10 cellular contexts compared by ENCODE assay signal in the genomic region with DNA sequence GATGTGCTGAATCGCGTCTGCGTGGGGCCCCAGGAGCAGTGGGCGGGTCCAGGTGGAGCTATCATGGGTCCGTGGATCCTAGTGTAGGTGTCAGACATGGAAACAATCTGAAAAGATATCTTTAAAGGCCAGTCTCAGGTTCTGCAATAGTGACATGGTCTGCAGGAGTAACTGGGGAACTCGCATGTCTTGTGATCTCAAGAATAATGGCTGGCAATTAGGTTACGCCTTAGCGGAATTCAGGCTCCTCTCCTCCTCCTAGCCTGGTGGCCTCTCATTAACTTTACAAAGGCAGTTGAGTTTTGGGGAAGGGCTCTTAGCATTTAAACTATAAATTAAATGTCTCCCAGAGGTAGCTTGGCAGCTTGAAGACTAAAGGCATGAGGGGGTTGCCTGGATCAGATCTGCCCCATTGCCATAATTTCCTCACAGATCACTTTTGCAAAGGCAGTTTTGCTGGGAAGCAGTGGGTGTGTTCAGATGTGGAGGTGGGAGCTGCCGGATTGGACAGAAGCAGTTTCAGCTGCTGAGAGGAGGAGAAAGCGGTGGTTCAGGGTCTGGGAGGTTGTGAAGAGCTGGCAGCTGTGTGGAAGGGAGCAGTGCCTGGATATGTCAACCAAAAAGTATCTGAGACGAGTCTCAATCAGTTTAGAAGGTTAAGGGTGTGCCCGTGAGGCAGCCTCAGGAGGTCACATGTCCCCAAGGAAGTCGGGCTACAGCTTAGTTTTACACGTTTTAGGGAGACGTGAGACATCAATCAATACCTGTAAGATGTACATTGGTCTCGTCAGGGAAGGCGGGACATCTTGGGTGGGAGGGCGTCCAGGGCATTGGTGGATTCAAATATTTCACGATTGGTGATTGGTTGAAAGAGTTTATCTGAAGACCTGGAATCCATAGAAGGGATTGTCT. TPM values are rescaled to one million over a fixed set of nuclear protein-coding genes. Genes with fewer than 3 reads are reported as not detected.
A peak's percentile ranks its signal among the peaks of the same experiment; 100 is the strongest.
DNase-seq lines count a peak whose midpoint lies in the region; ATAC-seq, FAIRE-seq and TF ChIP-seq lines count a peak whose summit lies in the region.
"Had no signal": no experiment of that assay in that cellular context is flagged by ENCODE, and none has a peak within 500 bp of the region (broad histone marks: within the 10 kb centered on the region; RNA-seq: fewer than 3 reads in every experiment).

No MANE protein-coding gene starts in this region.

- peak overlapping the region; percentile 13 for H3K4me3 Mint-ChIP-seq in activated naive CD8-positive, alpha-beta T cell treated with anti-CD3 and anti-CD28 coated beads, Interleukin-2, amount 50 U/mL, for 24 hours

- no peak for TF ChIP-seq POLR2A in vagina (IDR thresholded peaks at IDR 0.05)

- H3K9me3 ChIP-seq in vagina, result no peaks in the 10 kb centered on the region

- peak; percentile 38 for DNase-seq in Ammon's horn (ENCODE audit: low spot score)
- DNase-seq in HUDEP-2 (lab: John Stamatoyannopoulos, UW; ENCODE audit: unreplicated experiment in 76 of 76), result peak in 65 of 76 experiments; percentile 15 to 88 (median 48)
- peak; percentile 14 for DNase-seq in activated naive CD8-positive, alpha-beta T cell treated with anti-CD3 and anti-CD28 coated beads, Interleukin-2, amount 50 U/mL, for 24 hours
- no peak for DNase-seq in kidney epithelial cell (ENCODE audit: low read depth)
- DNase-seq in frontal cortex (ENCODE audit: low spot score in 2 of 2), result no peak
- DNase-seq in vagina (ENCODE audit: extremely low spot score in 2 of 2), result no peak
- DNase-seq in GF-D8 (lab: John Stamatoyannopoulos, UW), result no peak
- DNase-seq: MG63 had no signal

- H3K4me1 ChIP-seq in vagina, result peaks cover 22% of the 10 kb centered on the region

- TF ChIP-seq CTCF in kidney epithelial cell (IDR thresholded peaks at IDR 0.05; ENCODE audit: insufficient read depth, low read length, poor library complexity, severe bottlenecking), result no peak
- TF ChIP-seq CTCF in vagina (IDR thresholded peaks at IDR 0.05), result no peak

- peaks cover 20% of the 10 kb centered on the region for H3K36me3 Mint-ChIP-seq in activated naive CD8-positive, alpha-beta T cell treated with anti-CD3 and anti-CD28 coated beads, Interleukin-2, amount 50 U/mL, for 24 hours (ENCODE audit: low read depth)

- H3K27me3 Mint-ChIP-seq in activated naive CD8-positive, alpha-beta T cell treated with anti-CD3 and anti-CD28 coated beads, Interleukin-2, amount 50 U/mL, for 24 hours, result no peaks in the 10 kb centered on the region

- H3K4me1 Mint-ChIP-seq in activated naive CD8-positive, alpha-beta T cell treated with anti-CD3 and anti-CD28 coated beads, Interleukin-2, amount 50 U/mL, for 24 hours, result peaks cover 29% of the 10 kb centered on the region

- H3K27me3 ChIP-seq in kidney epithelial cell (ENCODE audit: control insufficient read depth, insufficient read depth, low read length) (no peaks in the 10 kb centered on the region), vagina (no peaks in the 10 kb centered on the region)
- H3K27me3 ChIP-seq: MG63 had no signal

- H3K36me3 ChIP-seq in kidney epithelial cell (ENCODE audit: control insufficient read depth, insufficient read depth, low read length) (peaks cover 2% of the 10 kb centered on the region), vagina (no peaks in the 10 kb centered on the region)

- H3K4me3 ChIP-seq in kidney epithelial cell (ENCODE audit: low read depth, low read length), result peak overlapping the region; percentile 24
- H3K4me3 ChIP-seq in vagina, result no peak overlapping the region
- H3K4me3 ChIP-seq: MG63 had no signal

- no peak overlapping the region for H3K27ac ChIP-seq in vagina

- intact Hi-C loops in vagina (cut with DNase I), result no loop called here

- no peaks in the 10 kb centered on the region for H3K9me3 Mint-ChIP-seq in activated naive CD8-positive, alpha-beta T cell treated with anti-CD3 and anti-CD28 coated beads, Interleukin-2, amount 50 U/mL, for 24 hours

- H3K27ac Mint-ChIP-seq in activated naive CD8-positive, alpha-beta T cell treated with anti-CD3 and anti-CD28 coated beads, Interleukin-2, amount 50 U/mL, for 24 hours, result peak overlapping the region; percentile 12

- ATAC-seq in activated naive CD8-positive, alpha-beta T cell treated with anti-CD3 and anti-CD28 coated beads, Interleukin-2, amount 50 U/mL, for 24 hours, result no peak
- no peak for ATAC-seq in HG03439 (IDR thresholded peaks at IDR 0.05; ENCODE audit: unreplicated experiment)

- no peak for FAIRE-seq in frontal cortex (lab: Jason Lieb, UNC)
- FAIRE-seq: colon had no signal

RNA-seq across cellular contexts. Expression of a gene that starts 2.7 kb away (rescaled TPM):
- total RNA-seq in kidney epithelial cell (69.6 and 79.6 TPM in 2 replicates), frontal cortex (73.8 TPM), vagina (79.3 TPM)

RNA-seq across cellular contexts. Expression of a gene that starts 19.1 kb away (rescaled TPM):
- 5.8 and 12.1 TPM in 2 replicates for total RNA-seq in kidney epithelial cell
- total RNA-seq in frontal cortex, result 9.8 TPM
- 5.9 TPM for total RNA-seq in vagina

RNA-seq across cellular contexts. Expression of a gene that starts 38.0 kb away (rescaled TPM):
- total RNA-seq in kidney epithelial cell (22.0 and 25.3 TPM in 2 replicates), frontal cortex (24.1 TPM), vagina (10.6 TPM)

RNA-seq across cellular contexts. Expression of a gene that starts 56.1 kb away (rescaled TPM):
- total RNA-seq in kidney epithelial cell (5.3 and 7.3 TPM in 2 replicates), frontal cortex (18.3 TPM), vagina (29.2 TPM)

Comparison
In these comparisons a context has a peak if more than half of its experiments do, and no peak if none do; other contexts are left out.
1. DNase-seq: peak in Ammon's horn (single experiment), HUDEP-2 (65 of 76) and activated naive CD8-positive, alpha-beta T cell treated with anti-CD3 and anti-CD28 coated beads, Interleukin-2, amount 50 U/mL, for 24 hours (single experiment); none in kidney epithelial cell (single experiment), frontal cortex (0 of 2), vagina (0 of 2) and GF-D8 (single experiment).